Comparison of ENCODE assay signal across 1 cellular context in the genomic region with DNA sequence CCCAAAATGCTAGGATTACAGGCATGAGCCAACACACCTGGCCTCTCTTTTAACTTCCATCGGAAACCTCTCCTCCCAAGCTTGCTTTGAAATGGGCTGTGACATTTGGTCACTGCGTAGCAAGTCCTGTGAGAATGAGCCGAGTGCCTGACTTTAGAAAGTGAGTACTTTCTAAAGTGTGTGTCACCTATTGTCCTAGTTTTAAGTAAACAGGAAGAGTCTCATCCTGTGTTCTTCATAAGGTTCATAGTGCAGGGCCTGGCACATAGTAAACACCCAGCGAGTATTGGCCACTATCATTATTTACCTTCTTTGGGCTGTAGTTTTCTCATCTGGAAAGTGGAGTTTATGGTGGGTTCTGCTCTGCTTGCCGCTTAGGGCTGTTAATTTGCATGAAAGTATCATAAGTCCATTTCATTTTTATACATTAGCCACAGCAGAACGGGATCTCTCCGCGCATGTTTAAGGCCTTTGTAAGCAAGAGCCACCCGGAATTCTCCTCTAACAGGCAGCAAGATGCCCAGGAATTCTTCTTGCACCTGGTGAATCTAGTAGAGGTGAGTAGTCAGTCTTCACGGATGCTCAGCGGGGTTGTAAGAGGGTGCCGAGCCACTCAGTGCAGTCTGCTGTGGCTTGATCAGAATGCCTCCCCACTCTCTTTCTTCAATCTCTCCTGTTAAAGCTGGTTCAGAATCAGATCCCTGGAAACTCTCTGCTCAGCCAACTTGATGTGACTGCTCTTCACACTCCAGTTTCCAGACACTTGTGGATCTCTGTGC.
A peak's percentile ranks its signal among the peaks of the same experiment; 100 is the strongest.
TF ChIP-seq lines count a peak whose summit lies in the region.

No MANE protein-coding gene starts in this region.

TF ChIP-seq in HepG2, 621 proteins besides CTCF, POLR2A, EP300 and RAD21 (continued from another document and continues in another):
- TF ChIP-seq, protein P1, sequence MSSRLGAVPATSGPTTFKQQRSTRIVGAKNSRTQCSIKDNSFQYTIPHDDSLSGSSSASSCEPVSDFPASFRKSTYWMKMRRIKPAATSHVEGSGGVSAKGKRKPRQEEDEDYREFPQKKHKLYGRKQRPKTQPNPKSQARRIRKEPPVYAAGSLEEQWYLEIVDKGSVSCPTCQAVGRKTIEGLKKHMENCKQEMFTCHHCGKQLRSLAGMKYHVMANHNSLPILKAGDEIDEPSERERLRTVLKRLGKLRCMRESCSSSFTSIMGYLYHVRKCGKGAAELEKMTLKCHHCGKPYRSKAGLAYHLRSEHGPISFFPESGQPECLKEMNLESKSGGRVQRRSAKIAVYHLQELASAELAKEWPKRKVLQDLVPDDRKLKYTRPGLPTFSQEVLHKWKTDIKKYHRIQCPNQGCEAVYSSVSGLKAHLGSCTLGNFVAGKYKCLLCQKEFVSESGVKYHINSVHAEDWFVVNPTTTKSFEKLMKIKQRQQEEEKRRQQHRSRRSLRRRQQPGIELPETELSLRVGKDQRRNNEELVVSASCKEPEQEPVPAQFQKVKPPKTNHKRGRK (CRISPR knock-in tag; IDR thresholded peaks at IDR 0.05), result no peak
- TF ChIP-seq FOXC1 (CRISPR knock-in tag; IDR thresholded peaks at IDR 0.05; ENCODE audit: borderline replicate concordance) (no peak; the same call in 1 of the 2 replicates), SOX6 (IDR thresholded peaks at IDR 0.05) (no peak), SOX6 (CRISPR knock-in tag; IDR thresholded peaks at IDR 0.05) (peak; percentile 100), ZNF232 (CRISPR knock-in tag; IDR thresholded peaks at IDR 0.05; ENCODE audit: borderline replicate concordance) (peak; percentile 73; the same call in 1 of the 2 replicates), RFX1 (IDR thresholded peaks at IDR 0.05) (no peak), HOXA3 (CRISPR knock-in tag; IDR thresholded peaks at IDR 0.05) (peak; percentile 70), RCOR2 (CRISPR knock-in tag; IDR thresholded peaks at IDR 0.05) (0 out of 2 replicates have a peak, but pooled peaks have one; percentile 58), ZNF510 (CRISPR knock-in tag; IDR thresholded peaks at IDR 0.05; ENCODE audit: low read depth) (no peak), NR2F6 (IDR thresholded peaks at IDR 0.05) (peak; percentile 72), NR2F6 (CRISPR knock-in tag; IDR thresholded peaks at IDR 0.05) (peak; percentile 72), SNAI1 (CRISPR knock-in tag; IDR thresholded peaks at IDR 0.05; ENCODE audit: borderline replicate concordance) (no peak), HNF4A (CRISPR knock-in tag; IDR thresholded peaks at IDR 0.05) (peak; percentile 86), RFX3 (CRISPR knock-in tag; IDR thresholded peaks at IDR 0.05) (no peak), ZSCAN12 (CRISPR knock-in tag; IDR thresholded peaks at IDR 0.05) (no peak), ZFP36L1 (CRISPR knock-in tag; IDR thresholded peaks at IDR 0.05) (peak; percentile 51; the same call in 1 of the 2 replicates), HNRNPH1 (optimal IDR thresholded peaks at IDR 0.05; ENCODE audit: low read depth, low read length) (no peak), RFXAP (CRISPR knock-in tag; IDR thresholded peaks at IDR 0.05; ENCODE audit: borderline replicate concordance) (peak; percentile 46; the same call in 1 of the 2 replicates), KDM5A (IDR thresholded peaks at IDR 0.05; ENCODE audit: borderline replicate concordance, low read length) (no peak), YEATS4 (CRISPR knock-in tag; IDR thresholded peaks at IDR 0.05; ENCODE audit: borderline replicate concordance) (peak; percentile 70), TGIF2 (CRISPR knock-in tag; IDR thresholded peaks at IDR 0.05) (no peak), HOXA9 (CRISPR knock-in tag; IDR thresholded peaks at IDR 0.05; ENCODE audit: borderline replicate concordance) (no peak), MED13 (CRISPR knock-in tag; IDR thresholded peaks at IDR 0.05) (no peak; the same call in 1 of the 2 replicates), KLF6 (CRISPR knock-in tag; IDR thresholded peaks at IDR 0.05) (no peak), KDM3A (CRISPR knock-in tag; IDR thresholded peaks at IDR 0.05; ENCODE audit: low read depth) (no peak), KAT8 (CRISPR knock-in tag; IDR thresholded peaks at IDR 0.05) (peak; percentile 72), ZMYM3 (CRISPR knock-in tag; IDR thresholded peaks at IDR 0.05) (peak; percentile 34; the same call in 1 of the 2 replicates), ZSCAN31 (CRISPR knock-in tag; IDR thresholded peaks at IDR 0.05; ENCODE audit: low read depth) (peak; percentile 63; the same call in 1 of the 2 replicates), ZNF747 (CRISPR knock-in tag; IDR thresholded peaks at IDR 0.05; ENCODE audit: borderline replicate concordance) (peak; percentile 67; the same call in 1 of the 2 replicates), DPF2 (CRISPR knock-in tag; IDR thresholded peaks at IDR 0.05; ENCODE audit: borderline replicate concordance, low read depth) (peak; percentile 77; the same call in 1 of the 2 replicates), PITX1 (CRISPR knock-in tag; IDR thresholded peaks at IDR 0.05) (peak; percentile 75; the same call in 1 of the 2 replicates), ARID2 (CRISPR knock-in tag; IDR thresholded peaks at IDR 0.05; ENCODE audit: borderline replicate concordance) (no peak), SIX4 (CRISPR knock-in tag; IDR thresholded peaks at IDR 0.05) (peak; percentile 38; the same call in 1 of the 2 replicates), MATR3 (CRISPR knock-in tag; IDR thresholded peaks at IDR 0.05) (no peak), NONO (IDR thresholded peaks at IDR 0.05) (no peak), NONO (CRISPR knock-in tag; conservative IDR thresholded peaks at IDR 0.05) (no peak), CHD4 (IDR thresholded peaks at IDR 0.05; ENCODE audit: borderline replicate concordance, low read length) (no peak), HIVEP1 (CRISPR knock-in tag; IDR thresholded peaks at IDR 0.05) (no peak), XBP1 (CRISPR knock-in tag; IDR thresholded peaks at IDR 0.05) (peak; percentile 79; the same call in 1 of the 2 replicates)
- TF ChIP-seq, protein P2, sequence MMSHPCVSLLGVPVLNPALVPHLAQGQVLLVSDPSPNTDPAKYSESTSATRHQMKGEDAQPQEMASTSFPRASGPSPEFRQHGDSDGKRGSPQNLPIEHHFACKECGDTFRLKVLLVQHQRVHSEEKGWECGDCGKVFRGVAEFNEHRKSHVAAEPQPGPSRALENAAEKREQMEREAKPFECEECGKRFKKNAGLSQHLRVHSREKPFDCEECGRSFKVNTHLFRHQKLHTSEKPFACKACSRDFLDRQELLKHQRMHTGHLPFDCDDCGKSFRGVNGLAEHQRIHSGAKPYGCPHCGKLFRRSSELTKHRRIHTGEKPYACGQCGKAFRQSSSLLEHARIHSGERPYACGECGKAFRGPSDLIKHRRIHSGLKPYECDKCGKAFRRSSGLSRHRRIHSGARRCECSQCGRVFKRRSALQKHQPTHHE (CRISPR knock-in tag; IDR thresholded peaks at IDR 0.05; ENCODE audit: borderline replicate concordance), result peak; percentile 57; the same call in 1 of the 2 replicates
- TF ChIP-seq, protein P3, sequence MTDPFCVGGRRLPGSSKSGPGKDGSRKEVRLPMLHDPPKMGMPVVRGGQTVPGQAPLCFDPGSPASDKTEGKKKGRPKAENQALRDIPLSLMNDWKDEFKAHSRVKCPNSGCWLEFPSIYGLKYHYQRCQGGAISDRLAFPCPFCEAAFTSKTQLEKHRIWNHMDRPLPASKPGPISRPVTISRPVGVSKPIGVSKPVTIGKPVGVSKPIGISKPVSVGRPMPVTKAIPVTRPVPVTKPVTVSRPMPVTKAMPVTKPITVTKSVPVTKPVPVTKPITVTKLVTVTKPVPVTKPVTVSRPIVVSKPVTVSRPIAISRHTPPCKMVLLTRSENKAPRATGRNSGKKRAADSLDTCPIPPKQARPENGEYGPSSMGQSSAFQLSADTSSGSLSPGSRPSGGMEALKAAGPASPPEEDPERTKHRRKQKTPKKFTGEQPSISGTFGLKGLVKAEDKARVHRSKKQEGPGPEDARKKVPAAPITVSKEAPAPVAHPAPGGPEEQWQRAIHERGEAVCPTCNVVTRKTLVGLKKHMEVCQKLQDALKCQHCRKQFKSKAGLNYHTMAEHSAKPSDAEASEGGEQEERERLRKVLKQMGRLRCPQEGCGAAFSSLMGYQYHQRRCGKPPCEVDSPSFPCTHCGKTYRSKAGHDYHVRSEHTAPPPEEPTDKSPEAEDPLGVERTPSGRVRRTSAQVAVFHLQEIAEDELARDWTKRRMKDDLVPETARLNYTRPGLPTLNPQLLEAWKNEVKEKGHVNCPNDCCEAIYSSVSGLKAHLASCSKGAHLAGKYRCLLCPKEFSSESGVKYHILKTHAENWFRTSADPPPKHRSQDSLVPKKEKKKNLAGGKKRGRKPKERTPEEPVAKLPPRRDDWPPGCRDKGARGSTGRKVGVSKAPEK (CRISPR knock-in tag; IDR thresholded peaks at IDR 0.05; ENCODE audit: borderline replicate concordance), result no peak
- TF ChIP-seq, protein P4, sequence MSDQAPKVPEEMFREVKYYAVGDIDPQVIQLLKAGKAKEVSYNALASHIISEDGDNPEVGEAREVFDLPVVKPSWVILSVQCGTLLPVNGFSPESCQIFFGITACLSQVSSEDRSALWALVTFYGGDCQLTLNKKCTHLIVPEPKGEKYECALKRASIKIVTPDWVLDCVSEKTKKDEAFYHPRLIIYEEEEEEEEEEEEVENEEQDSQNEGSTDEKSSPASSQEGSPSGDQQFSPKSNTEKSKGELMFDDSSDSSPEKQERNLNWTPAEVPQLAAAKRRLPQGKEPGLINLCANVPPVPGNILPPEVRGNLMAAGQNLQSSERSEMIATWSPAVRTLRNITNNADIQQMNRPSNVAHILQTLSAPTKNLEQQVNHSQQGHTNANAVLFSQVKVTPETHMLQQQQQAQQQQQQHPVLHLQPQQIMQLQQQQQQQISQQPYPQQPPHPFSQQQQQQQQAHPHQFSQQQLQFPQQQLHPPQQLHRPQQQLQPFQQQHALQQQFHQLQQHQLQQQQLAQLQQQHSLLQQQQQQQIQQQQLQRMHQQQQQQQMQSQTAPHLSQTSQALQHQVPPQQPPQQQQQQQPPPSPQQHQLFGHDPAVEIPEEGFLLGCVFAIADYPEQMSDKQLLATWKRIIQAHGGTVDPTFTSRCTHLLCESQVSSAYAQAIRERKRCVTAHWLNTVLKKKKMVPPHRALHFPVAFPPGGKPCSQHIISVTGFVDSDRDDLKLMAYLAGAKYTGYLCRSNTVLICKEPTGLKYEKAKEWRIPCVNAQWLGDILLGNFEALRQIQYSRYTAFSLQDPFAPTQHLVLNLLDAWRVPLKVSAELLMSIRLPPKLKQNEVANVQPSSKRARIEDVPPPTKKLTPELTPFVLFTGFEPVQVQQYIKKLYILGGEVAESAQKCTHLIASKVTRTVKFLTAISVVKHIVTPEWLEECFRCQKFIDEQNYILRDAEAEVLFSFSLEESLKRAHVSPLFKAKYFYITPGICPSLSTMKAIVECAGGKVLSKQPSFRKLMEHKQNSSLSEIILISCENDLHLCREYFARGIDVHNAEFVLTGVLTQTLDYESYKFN (CRISPR knock-in tag; conservative IDR thresholded peaks at IDR 0.05), result peak; percentile 98
- TF ChIP-seq, protein P5, sequence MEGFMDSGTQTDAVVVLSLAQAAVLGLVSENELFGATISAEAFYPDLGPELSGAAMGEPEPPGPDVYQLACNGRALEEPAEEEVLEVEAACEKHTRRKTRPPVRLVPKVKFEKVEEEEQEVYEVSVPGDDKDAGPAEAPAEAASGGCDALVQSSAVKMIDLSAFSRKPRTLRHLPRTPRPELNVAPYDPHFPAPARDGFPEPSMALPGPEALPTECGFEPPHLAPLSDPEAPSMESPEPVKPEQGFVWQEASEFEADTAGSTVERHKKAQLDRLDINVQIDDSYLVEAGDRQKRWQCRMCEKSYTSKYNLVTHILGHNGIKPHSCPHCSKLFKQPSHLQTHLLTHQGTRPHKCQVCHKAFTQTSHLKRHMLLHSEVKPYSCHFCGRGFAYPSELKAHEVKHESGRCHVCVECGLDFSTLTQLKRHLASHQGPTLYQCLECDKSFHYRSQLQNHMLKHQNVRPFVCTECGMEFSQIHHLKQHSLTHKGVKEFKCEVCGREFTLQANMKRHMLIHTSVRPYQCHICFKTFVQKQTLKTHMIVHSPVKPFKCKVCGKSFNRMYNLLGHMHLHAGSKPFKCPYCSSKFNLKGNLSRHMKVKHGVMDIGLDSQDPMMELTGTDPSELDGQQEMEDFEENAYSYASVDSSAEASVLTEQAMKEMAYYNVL (CRISPR knock-in tag; IDR thresholded peaks at IDR 0.05; ENCODE audit: borderline replicate concordance), result peak; percentile 66
- TF ChIP-seq, protein P6, sequence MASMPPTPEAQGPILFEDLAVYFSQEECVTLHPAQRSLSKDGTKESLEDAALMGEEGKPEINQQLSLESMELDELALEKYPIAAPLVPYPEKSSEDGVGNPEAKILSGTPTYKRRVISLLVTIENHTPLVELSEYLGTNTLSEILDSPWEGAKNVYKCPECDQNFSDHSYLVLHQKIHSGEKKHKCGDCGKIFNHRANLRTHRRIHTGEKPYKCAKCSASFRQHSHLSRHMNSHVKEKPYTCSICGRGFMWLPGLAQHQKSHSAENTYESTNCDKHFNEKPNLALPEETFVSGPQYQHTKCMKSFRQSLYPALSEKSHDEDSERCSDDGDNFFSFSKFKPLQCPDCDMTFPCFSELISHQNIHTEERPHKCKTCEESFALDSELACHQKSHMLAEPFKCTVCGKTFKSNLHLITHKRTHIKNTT (CRISPR knock-in tag; IDR thresholded peaks at IDR 0.05), result no peak
- TF ChIP-seq, protein P7, sequence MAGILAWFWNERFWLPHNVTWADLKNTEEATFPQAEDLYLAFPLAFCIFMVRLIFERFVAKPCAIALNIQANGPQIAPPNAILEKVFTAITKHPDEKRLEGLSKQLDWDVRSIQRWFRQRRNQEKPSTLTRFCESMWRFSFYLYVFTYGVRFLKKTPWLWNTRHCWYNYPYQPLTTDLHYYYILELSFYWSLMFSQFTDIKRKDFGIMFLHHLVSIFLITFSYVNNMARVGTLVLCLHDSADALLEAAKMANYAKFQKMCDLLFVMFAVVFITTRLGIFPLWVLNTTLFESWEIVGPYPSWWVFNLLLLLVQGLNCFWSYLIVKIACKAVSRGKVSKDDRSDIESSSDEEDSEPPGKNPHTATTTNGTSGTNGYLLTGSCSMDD (CRISPR knock-in tag; IDR thresholded peaks at IDR 0.05), result no peak
- TF ChIP-seq, protein P8, sequence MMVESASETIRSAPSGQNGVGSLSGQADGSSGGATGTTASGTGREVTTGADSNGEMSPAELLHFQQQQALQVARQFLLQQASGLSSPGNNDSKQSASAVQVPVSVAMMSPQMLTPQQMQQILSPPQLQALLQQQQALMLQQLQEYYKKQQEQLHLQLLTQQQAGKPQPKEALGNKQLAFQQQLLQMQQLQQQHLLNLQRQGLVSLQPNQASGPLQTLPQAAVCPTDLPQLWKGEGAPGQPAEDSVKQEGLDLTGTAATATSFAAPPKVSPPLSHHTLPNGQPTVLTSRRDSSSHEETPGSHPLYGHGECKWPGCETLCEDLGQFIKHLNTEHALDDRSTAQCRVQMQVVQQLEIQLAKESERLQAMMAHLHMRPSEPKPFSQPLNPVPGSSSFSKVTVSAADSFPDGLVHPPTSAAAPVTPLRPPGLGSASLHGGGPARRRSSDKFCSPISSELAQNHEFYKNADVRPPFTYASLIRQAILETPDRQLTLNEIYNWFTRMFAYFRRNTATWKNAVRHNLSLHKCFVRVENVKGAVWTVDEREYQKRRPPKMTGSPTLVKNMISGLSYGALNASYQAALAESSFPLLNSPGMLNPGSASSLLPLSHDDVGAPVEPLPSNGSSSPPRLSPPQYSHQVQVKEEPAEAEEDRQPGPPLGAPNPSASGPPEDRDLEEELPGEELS (CRISPR knock-in tag; IDR thresholded peaks at IDR 0.05), result peak; percentile 99
